Comparison of ENCODE assay signal across 8 cellular contexts in the genomic region with DNA sequence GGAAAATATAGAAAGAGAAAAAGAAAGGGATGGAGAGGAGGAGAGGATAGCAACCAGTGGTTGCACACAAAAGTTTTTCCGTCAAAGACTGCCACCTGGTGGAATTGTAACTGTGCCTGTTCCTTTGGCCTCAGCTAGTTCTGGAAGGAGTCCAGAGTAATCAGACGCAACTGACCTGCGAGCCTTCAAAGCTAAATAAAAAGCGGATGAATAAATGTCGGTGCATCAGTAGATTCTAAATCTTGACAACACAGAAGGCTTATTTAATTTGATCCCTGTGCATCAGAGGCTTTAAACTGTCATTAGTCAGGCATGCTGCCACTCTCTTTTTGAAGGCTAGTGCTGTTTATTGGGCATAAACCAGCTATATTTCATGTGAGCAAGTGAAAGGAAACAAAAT.
DNase-seq lines count a peak whose midpoint lies in the region; ATAC-seq, FAIRE-seq and TF ChIP-seq lines count a peak whose summit lies in the region.

No MANE protein-coding gene starts in this region.

- DNase-seq in left cardiac atrium (peak; percentile 25), cardiac septum (ENCODE audit: low spot score) (no peak), HCT116 (ENCODE audit: low read depth, low spot score) (peak; percentile 24), M059J (ENCODE audit: low read depth) (peak; percentile 78), RPMI8226 (peak; percentile 63), bronchial epithelial cell (ENCODE audit: low read depth) (peak; percentile 50), tibial nerve (ENCODE audit: low spot score in 2 of 2) (peak in 1 of 2 donors; percentile 50)

- no peak overlapping the region for H3K9ac ChIP-seq in HCT116 (ENCODE audit: low read length)
- no peak overlapping the region for H3K9ac ChIP-seq in liver (ENCODE audit: low read depth in 1 of 2, low read length in 2 of 2)

- CTCF ChIA-PET in HCT116 (lab: Charles Lee) = interaction anchor here (0.8 to 1.7 kb wide), 9 partner anchors 12 to 446 kb away, joined by 3 to 6 read pairs (median 3); no protein-coding TSS in a partner anchor

- no peaks in the 10 kb centered on the region for H3K4me1 ChIP-seq in HCT116 (ENCODE audit: control insufficient read depth in 1 of 2, insufficient read depth in 2 of 2, low read length in 2 of 2)
- peaks cover 0 to 3% (median 1%) of the 10 kb centered on the region in 4 donors for H3K4me1 ChIP-seq in liver (ENCODE audit: control insufficient read depth in 4 of 4, insufficient read depth in 4 of 4, low read length in 3 of 4)
- H3K4me1 ChIP-seq in tibial nerve = peaks cover 0 to 10% (median 0%) of the 10 kb centered on the region in 4 donors

- RAD21 ChIA-PET in HCT116 (lab: Charles Lee; ENCODE audit: low non-redundant PET in 1 of 2, low total read pairs in 2 of 2, uncharacterized antibody in 2 of 2, unreplicated experiment in 2 of 2) = no interaction called here

- H3K27me3 ChIP-seq in HCT116 (ENCODE audit: insufficient read depth, low read length) = no peaks in the 10 kb centered on the region
- no peaks in the 10 kb centered on the region for H3K27me3 ChIP-seq in bronchial epithelial cell (ENCODE audit: control insufficient read depth, insufficient read depth, low read length)
- peaks cover 0 to 6% (median 0%) of the 10 kb centered on the region in 4 donors for H3K27me3 ChIP-seq in liver (ENCODE audit: control insufficient read depth in 4 of 4, insufficient read depth in 4 of 4, low read length in 3 of 4)
- H3K27me3 ChIP-seq in tibial nerve = no peaks in the 10 kb centered on the region

- WGBS in liver = 1% methylated on average over 5 of the region's 5 CpGs
- WGBS in tibial nerve, 2 donors = 1 to 3% methylated on average over 5 of the region's 5 CpGs

- no peaks in the 10 kb centered on the region for H3K79me2 ChIP-seq in HCT116 (ENCODE audit: insufficient read depth, low read length)

- no peaks in the 10 kb centered on the region for H3K9me2 ChIP-seq in HCT116 (ENCODE audit: insufficient read depth)

- peak overlapping the region; percentile 76 for H2AFZ ChIP-seq in HCT116 (ENCODE audit: low read depth, low read length, poor library complexity, severe bottlenecking)

- TF ChIP-seq POLR2A in HCT116 (IDR thresholded peaks at IDR 0.05; ENCODE audit: borderline replicate concordance, extremely low read depth, insufficient read depth, insufficient read length) (no peak), tibial nerve (IDR thresholded peaks at IDR 0.05) (no peak)

- TF ChIP-seq RAD21 in HCT116 (IDR thresholded peaks at IDR 0.05; ENCODE audit: low read depth) (peak; percentile 66), liver (IDR thresholded peaks at IDR 0.05) (peak; percentile 84 to 88)

- H4K20me1 ChIP-seq in HCT116 (ENCODE audit: insufficient read depth) = no peaks in the 10 kb centered on the region; the same call in 1 of the 2 replicates

- no peak for FAIRE-seq in bronchial epithelial cell (lab: Jason Lieb, UNC)

- no peak overlapping the region for H3K4me2 ChIP-seq in HCT116 (ENCODE audit: low read length)

- H3K9me3 ChIP-seq in HCT116 (ENCODE audit: control insufficient read depth in 1 of 2, insufficient read depth in 1 of 2, low read depth in 1 of 2, low read length in 2 of 2) (no peaks in the 10 kb centered on the region), liver (ENCODE audit: control insufficient read depth in 4 of 4, low read length in 3 of 4) (no peaks in the 10 kb centered on the region), tibial nerve (no peaks in the 10 kb centered on the region)

- no peak overlapping the region for H3K4me3 ChIP-seq in HCT116 (replicated peaks in 1 of 2; ENCODE audit: low read depth in 1 of 2, low read length in 2 of 2)
- H3K4me3 ChIP-seq in bronchial epithelial cell (ENCODE audit: low read depth, low read length) = no peak overlapping the region
- no peak overlapping the region for H3K4me3 ChIP-seq in liver (ENCODE audit: low read depth in 1 of 3, low read length in 3 of 3)
- no peak overlapping the region for H3K4me3 ChIP-seq in tibial nerve

- POLR2A ChIA-PET in HCT116 (lab: Charles Lee) = no interaction called here

- H3K27ac ChIP-seq in HCT116 (ENCODE audit: low read depth, low read length) = no peak overlapping the region
- H3K27ac ChIP-seq in liver (ENCODE audit: low read depth in 1 of 2, low read length in 2 of 2) = no peak overlapping the region
- no peak overlapping the region for H3K27ac ChIP-seq in tibial nerve

- TF ChIP-seq CTCF in HCT116 (IDR thresholded peaks at IDR 0.05 in 2 of 3, conservative IDR thresholded peaks at IDR 0.05 in 1 of 3; ENCODE audit: borderline replicate concordance in 1 of 3, insufficient read depth in 1 of 3, low read depth in 2 of 3, low read length in 2 of 3) (peak; percentile 36 to 75 (median 66); a peak in 5 of 6 replicates), bronchial epithelial cell (IDR thresholded peaks at IDR 0.05; ENCODE audit: insufficient read depth, low read length, severe bottlenecking) (peak; percentile 78), liver (IDR thresholded peaks at IDR 0.05; ENCODE audit: low read depth, low read length, missing input control) (peak; percentile 77), tibial nerve (IDR thresholded peaks at IDR 0.05) (peak; percentile 32 to 60 (median 49))

- peak; percentile 70 to 86 for ATAC-seq in left cardiac atrium
- ATAC-seq in HCT116 = peak; percentile 83

- no TSS peak for BruUV-seq in HCT116 (replicated peaks; lab: Mats Ljungman, UMichigan)

- intact Hi-C loops in left cardiac atrium (cut with DNase I) (loop anchor here in 1 of 2 donors (10.0 kb wide), 2 partner anchors 337 to 1137 kb away; no protein-coding TSS in a partner anchor), cardiac septum (cut with DNase I) (no loop called here), HCT116 (cut with micrococcal nuclease) (loop anchor here (2.0 to 10.0 kb wide), 3 partner anchors 337 to 444 kb away; no protein-coding TSS in a partner anchor)

- H3K36me3 ChIP-seq in HCT116 (ENCODE audit: control insufficient read depth in 1 of 2, insufficient read depth in 2 of 2, low read length in 2 of 2) (no peaks in the 10 kb centered on the region), bronchial epithelial cell (ENCODE audit: control insufficient read depth, insufficient read depth, low read length) (no peaks in the 10 kb centered on the region), liver (ENCODE audit: control insufficient read depth in 4 of 4, insufficient read depth in 3 of 4, low read depth in 1 of 4, low read length in 3 of 4) (no peaks in the 10 kb centered on the region), tibial nerve (no peaks in the 10 kb centered on the region)

- no peak for TF ChIP-seq EP300 in tibial nerve (IDR thresholded peaks at IDR 0.05)

TF ChIP-seq in HCT116, 20 proteins besides CTCF, POLR2A, EP300 and RAD21:
- TF ChIP-seq TCF7L2 (IDR thresholded peaks at IDR 0.05; ENCODE audit: borderline replicate concordance, extremely low read depth, insufficient read depth, insufficient read length) (peak; percentile 40), YY1 (IDR thresholded peaks at IDR 0.05; ENCODE audit: extremely low read depth, insufficient replicate concordance, low read depth, low read length) (no peak)

TF ChIP-seq in liver, 16 proteins besides CTCF, POLR2A, EP300 and RAD21:
- no peak for TF ChIP-seq ATF3 (IDR thresholded peaks at IDR 0.05)
- TF ChIP-seq HNF4A (conservative IDR thresholded peaks at IDR 0.05) = peak; percentile 15 to 20
